23 cellular contexts compared by ENCODE assay signal in the genomic region with DNA sequence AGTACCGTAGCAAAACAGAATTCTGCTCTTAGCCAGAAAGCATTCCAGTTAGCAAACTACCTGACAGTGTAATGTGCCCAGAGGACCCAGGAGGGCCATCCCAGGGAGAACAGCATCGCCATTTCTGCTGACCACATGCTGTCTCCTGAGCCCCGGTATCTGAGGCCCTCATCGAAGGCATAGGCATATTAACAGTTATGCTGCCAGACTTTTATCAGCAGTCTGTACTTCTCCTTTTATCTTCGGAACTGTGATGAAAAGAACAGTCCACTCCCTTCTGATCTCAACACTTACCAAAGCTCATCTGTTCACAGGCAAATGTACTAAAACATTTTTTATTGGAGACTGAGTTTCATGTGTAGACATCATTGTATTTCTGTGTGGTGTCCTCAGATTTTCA.
DNase-seq lines count a peak whose midpoint lies in the region; ATAC-seq and TF ChIP-seq lines count a peak whose summit lies in the region.
"Had no signal": no experiment of that assay in that cellular context is flagged by ENCODE, and none has a peak within 500 bp of the region (broad histone marks: within the 10 kb centered on the region; RNA-seq: fewer than 3 reads in every experiment).

No MANE protein-coding gene starts in this region.

- WGBS in suprapubic skin: 89% methylated on average over 5 of the region's 5 CpGs

- POLR2A ChIA-PET in GM10248 (lab: Yijun Ruan, JAX): no interaction called here

- no peak for TF ChIP-seq CTCF in suprapubic skin (IDR thresholded peaks at IDR 0.05)
- no peak for TF ChIP-seq CTCF in GM10248 (IDR thresholded peaks at IDR 0.05; ENCODE audit: control extremely low read depth, extremely low read depth, low read depth, missing control alignments)

- CTCF ChIA-PET in GM10248 (lab: Yijun Ruan, JAX): interaction anchor here (1.3 to 1.8 kb wide), 4 partner anchors 9 to 30 kb away, joined by 3 read pairs; no protein-coding TSS in a partner anchor

- H3K4me3 Mint-ChIP-seq in activated T-cell treated with anti-CD3 and anti-CD28 coated beads, Interleukin-2, amount 50 U/mL, for 24 hours: no peak overlapping the region
- no peak overlapping the region for H3K4me3 Mint-ChIP-seq in activated T-helper 1 cell treated with anti-CD3 and anti-CD28 coated beads, Interleukin-12 subunit alpha, Interleukin-12 subunit beta, Interleukin-2, Interleukin-4 antibody, amounts not matched to agents 30 ng/mL and 10 ng/mL and 1 ng/mL, durations not matched to agents 14 hours and 24 hours and 36 hours
- no peak overlapping the region for H3K4me3 Mint-ChIP-seq in activated T-helper 2 cell treated with anti-CD3 and anti-CD28 coated beads, Interferon-gamma antibody, Interleukin-2, Interleukin-4, amounts not matched to agents 10 μg/mL and 5 μg/mL and 100 μg/mL, durations not matched to agents 14 hours and 24 hours and 36 hours (ENCODE audit: low read depth)
- H3K4me3 Mint-ChIP-seq: natural killer cell had no signal

- TF ChIP-seq EP300 in suprapubic skin (IDR thresholded peaks at IDR 0.05): no peak

- peaks cover 92% of the 10 kb centered on the region for H3K4me1 Mint-ChIP-seq in activated T-cell treated with anti-CD3 and anti-CD28 coated beads, Interleukin-2, amount 50 U/mL, for 24 hours (ENCODE audit: low read depth)
- H3K4me1 Mint-ChIP-seq in activated T-helper 1 cell treated with anti-CD3 and anti-CD28 coated beads, Interleukin-12 subunit alpha, Interleukin-12 subunit beta, Interleukin-2, Interleukin-4 antibody, amounts not matched to agents 30 ng/mL and 10 ng/mL and 1 ng/mL, durations not matched to agents 14 hours and 24 hours and 36 hours (ENCODE audit: low read depth): peaks cover 68% of the 10 kb centered on the region
- peaks cover 58% of the 10 kb centered on the region for H3K4me1 Mint-ChIP-seq in activated T-helper 2 cell treated with anti-CD3 and anti-CD28 coated beads, Interferon-gamma antibody, Interleukin-2, Interleukin-4, amounts not matched to agents 10 μg/mL and 5 μg/mL and 100 μg/mL, durations not matched to agents 14 hours and 24 hours and 36 hours (ENCODE audit: low read depth)

- no peak for ATAC-seq in HG03460 (IDR thresholded peaks at IDR 0.05; ENCODE audit: unreplicated experiment)
- ATAC-seq: A549, natural killer cell had no signal

- H3K9me3 ChIP-seq in suprapubic skin: no peaks in the 10 kb centered on the region
- H3K9me3 ChIP-seq: A549, prostate gland, SJCRH30, uterus had no signal

- no peak for TF ChIP-seq POLR2A in suprapubic skin (IDR thresholded peaks at IDR 0.05)

- peak overlapping the region; percentile 57 for H3K27ac Mint-ChIP-seq in activated T-cell treated with anti-CD3 and anti-CD28 coated beads, Interleukin-2, amount 50 U/mL, for 24 hours
- peak overlapping the region; percentile 48 for H3K27ac Mint-ChIP-seq in activated T-helper 1 cell treated with anti-CD3 and anti-CD28 coated beads, Interleukin-12 subunit alpha, Interleukin-12 subunit beta, Interleukin-2, Interleukin-4 antibody, amounts not matched to agents 30 ng/mL and 10 ng/mL and 1 ng/mL, durations not matched to agents 14 hours and 24 hours and 36 hours
- no peak overlapping the region for H3K27ac Mint-ChIP-seq in activated T-helper 2 cell treated with anti-CD3 and anti-CD28 coated beads, Interferon-gamma antibody, Interleukin-2, Interleukin-4, amounts not matched to agents 10 μg/mL and 5 μg/mL and 100 μg/mL, durations not matched to agents 14 hours and 24 hours and 36 hours
- H3K27ac Mint-ChIP-seq: natural killer cell had no signal

- intact Hi-C loops in activated T-helper 1 cell treated with anti-CD3 and anti-CD28 coated beads, Interleukin-12 subunit alpha, Interleukin-12 subunit beta, Interleukin-2, Interleukin-4 antibody, amounts not matched to agents 30 ng/mL and 10 ng/mL and 1 ng/mL, durations not matched to agents 14 hours and 24 hours and 36 hours (cut with micrococcal nuclease): no loop called here
- intact Hi-C loops in activated T-helper 2 cell treated with anti-CD3 and anti-CD28 coated beads, Interferon-gamma antibody, Interleukin-2, Interleukin-4, amounts not matched to agents 10 μg/mL and 5 μg/mL and 100 μg/mL, durations not matched to agents 14 hours and 24 hours and 36 hours (cut with micrococcal nuclease): no loop called here

- H3K9me3 Mint-ChIP-seq in activated T-cell treated with anti-CD3 and anti-CD28 coated beads, Interleukin-2, amount 50 U/mL, for 24 hours: no peaks in the 10 kb centered on the region
- no peaks in the 10 kb centered on the region for H3K9me3 Mint-ChIP-seq in activated T-helper 1 cell treated with anti-CD3 and anti-CD28 coated beads, Interleukin-12 subunit alpha, Interleukin-12 subunit beta, Interleukin-2, Interleukin-4 antibody, amounts not matched to agents 30 ng/mL and 10 ng/mL and 1 ng/mL, durations not matched to agents 14 hours and 24 hours and 36 hours
- H3K9me3 Mint-ChIP-seq in activated T-helper 2 cell treated with anti-CD3 and anti-CD28 coated beads, Interferon-gamma antibody, Interleukin-2, Interleukin-4, amounts not matched to agents 10 μg/mL and 5 μg/mL and 100 μg/mL, durations not matched to agents 14 hours and 24 hours and 36 hours: no peaks in the 10 kb centered on the region
- H3K9me3 Mint-ChIP-seq: natural killer cell had no signal

- peaks cover 10% of the 10 kb centered on the region for H3K4me1 ChIP-seq in suprapubic skin
- H3K4me1 ChIP-seq: prostate gland had no signal

- no peaks in the 10 kb centered on the region for H3K36me3 ChIP-seq in suprapubic skin
- H3K36me3 ChIP-seq: prostate gland, SJCRH30, uterus had no signal

- H3K27me3 ChIP-seq in layer of hippocampus (ENCODE audit: control insufficient read depth, insufficient read depth, low read length) (no peaks in the 10 kb centered on the region), suprapubic skin (no peaks in the 10 kb centered on the region)
- H3K27me3 ChIP-seq: SJCRH30, uterus had no signal

- no peak overlapping the region for H3K4me3 ChIP-seq in suprapubic skin
- H3K4me3 ChIP-seq: A549, lung, prostate gland, SJCRH30, uterus had no signal

- no peaks in the 10 kb centered on the region for H3K27me3 Mint-ChIP-seq in activated T-cell treated with anti-CD3 and anti-CD28 coated beads, Interleukin-2, amount 50 U/mL, for 24 hours
- no peaks in the 10 kb centered on the region for H3K27me3 Mint-ChIP-seq in activated T-helper 1 cell treated with anti-CD3 and anti-CD28 coated beads, Interleukin-12 subunit alpha, Interleukin-12 subunit beta, Interleukin-2, Interleukin-4 antibody, amounts not matched to agents 30 ng/mL and 10 ng/mL and 1 ng/mL, durations not matched to agents 14 hours and 24 hours and 36 hours (ENCODE audit: insufficient read depth)
- no peaks in the 10 kb centered on the region for H3K27me3 Mint-ChIP-seq in activated T-helper 2 cell treated with anti-CD3 and anti-CD28 coated beads, Interferon-gamma antibody, Interleukin-2, Interleukin-4, amounts not matched to agents 10 μg/mL and 5 μg/mL and 100 μg/mL, durations not matched to agents 14 hours and 24 hours and 36 hours (ENCODE audit: low read depth)

- DNase-seq in activated T-cell treated with anti-CD3 and anti-CD28 coated beads, Interleukin-2, amount 50 U/mL, for 24 hours: no peak
- DNase-seq in activated T-cell treated with anti-CD3 and anti-CD28 coated beads, Interleukin-2, amount 50 U/mL, for 48 hours: no peak
- no peak for DNase-seq in activated T-helper 1 cell treated with anti-CD3 and anti-CD28 coated beads, Interleukin-12 subunit alpha, Interleukin-12 subunit beta, Interleukin-2, Interleukin-4 antibody, amounts not matched to agents 30 ng/mL and 10 ng/mL and 1 ng/mL, durations not matched to agents 14 hours and 24 hours and 36 hours (ENCODE audit: low spot score)
- no peak for DNase-seq in suprapubic skin (ENCODE audit: low spot score in 2 of 2)
- no peak for DNase-seq in activated T-helper 2 cell treated with anti-CD3 and anti-CD28 coated beads, Interferon-gamma antibody, Interleukin-2, Interleukin-4, amounts not matched to agents 10 μg/mL and 5 μg/mL and 100 μg/mL, durations not matched to agents 14 hours and 24 hours and 36 hours (ENCODE audit: low spot score)
- DNase-seq in GM10248 (ENCODE audit: extremely low spot score): no peak
- DNase-seq: activated CD4-positive, alpha-beta T cell treated with anti-CD3 and anti-CD28 coated beads for 1 hour; activated effector memory CD4-positive, alpha-beta T cell treated with anti-CD3 and anti-CD28 coated beads, Interleukin-2, amount 50 U/mL, for 16 hours; DMS79; natural killer cell; NCI-H187 treated with DMSO at 0.1 percent for 48 hours; NCI-H446 treated with DMSO at 0.1 percent for 48 hours; NK-92 treated with Interleukin-12 subunit alpha and Interleukin-12 subunit beta, amount 100 ng/mL, for 24 hours; stimulated activated CD4-positive, alpha-beta T cell treated with anti-CD3 and anti-CD28 coated beads, Interleukin-12 subunit alpha, Interleukin-12 subunit beta, amount 100 ng/mL, for 4 hours; stimulated activated naive CD4-positive, alpha-beta T cell; uterus had no signal

- H3K27ac ChIP-seq in layer of hippocampus (ENCODE audit: low read depth, low read length) (peak overlapping the region; percentile 95), suprapubic skin (peak overlapping the region; percentile 16)
- H3K27ac ChIP-seq: epithelial cell of prostate, prostate gland, SJCRH30 had no signal

- peaks cover 33% of the 10 kb centered on the region for H3K36me3 Mint-ChIP-seq in activated T-cell treated with anti-CD3 and anti-CD28 coated beads, Interleukin-2, amount 50 U/mL, for 24 hours (ENCODE audit: low read depth)
- H3K36me3 Mint-ChIP-seq in activated T-helper 1 cell treated with anti-CD3 and anti-CD28 coated beads, Interleukin-12 subunit alpha, Interleukin-12 subunit beta, Interleukin-2, Interleukin-4 antibody, amounts not matched to agents 30 ng/mL and 10 ng/mL and 1 ng/mL, durations not matched to agents 14 hours and 24 hours and 36 hours (ENCODE audit: low read depth): peaks cover 12% of the 10 kb centered on the region
- H3K36me3 Mint-ChIP-seq in activated T-helper 2 cell treated with anti-CD3 and anti-CD28 coated beads, Interferon-gamma antibody, Interleukin-2, Interleukin-4, amounts not matched to agents 10 μg/mL and 5 μg/mL and 100 μg/mL, durations not matched to agents 14 hours and 24 hours and 36 hours (ENCODE audit: low read depth): peaks cover 38% of the 10 kb centered on the region
- H3K36me3 Mint-ChIP-seq: natural killer cell had no signal
